2 cellular contexts compared by ENCODE assay signal in genomic region chr10:101329341-101330032, GRCh38.
A peak's percentile ranks its signal among the peaks of the same experiment; 100 is the strongest.
TF ChIP-seq lines count a peak whose summit lies in the region.

No MANE protein-coding gene starts in this region.

TF ChIP-seq in A549, 52 proteins besides CTCF, POLR2A, EP300 and RAD21:
- no peak for TF ChIP-seq ATOH8 (CRISPR knock-in tag; IDR thresholded peaks at IDR 0.05; ENCODE audit: low read depth)
- peak; percentile 58; the same call in 1 of the 2 replicates for TF ChIP-seq RFX5 (IDR thresholded peaks at IDR 0.05)
TF ChIP-seq in A549: peak in this region for 1.

TF ChIP-seq in IMR-90, 13 proteins besides CTCF, POLR2A, EP300 and RAD21 (continued from another document):
- TF ChIP-seq CHD1 (IDR thresholded peaks at IDR 0.05; ENCODE audit: low read depth, low read length) (no peak), MAZ (IDR thresholded peaks at IDR 0.05; ENCODE audit: borderline replicate concordance, low read depth, low read length) (no peak), ELK1 (IDR thresholded peaks at IDR 0.05; ENCODE audit: borderline replicate concordance, low read depth, low read length) (no peak)
TF ChIP-seq in IMR-90: peak in this region for 1.
